1 cellular context compared by ENCODE assay signal in genomic region chr2:200944467-200945394, GRCh38.
TF ChIP-seq lines count a peak whose summit lies in the region.

No MANE protein-coding gene starts in this region.

TF ChIP-seq in HepG2, 621 proteins besides CTCF, POLR2A, EP300 and RAD21 (continues in another document):
- TF ChIP-seq ZBTB4 (CRISPR knock-in tag; IDR thresholded peaks at IDR 0.05; ENCODE audit: borderline replicate concordance) (0 out of 2 replicates have a peak, but pooled peaks have one; percentile 41), KDM3A (CRISPR knock-in tag; IDR thresholded peaks at IDR 0.05; ENCODE audit: low read depth) (no peak), CSRNP1 (CRISPR knock-in tag; IDR thresholded peaks at IDR 0.05) (no peak), ZBTB38 (CRISPR knock-in tag; IDR thresholded peaks at IDR 0.05) (peak; percentile 48; the same call in 1 of the 2 replicates), ZMYM2 (CRISPR knock-in tag; IDR thresholded peaks at IDR 0.05) (peak; percentile 57; the same call in 1 of the 2 replicates), SNRNP70 (IDR thresholded peaks at IDR 0.05; ENCODE audit: low read depth, low read length) (no peak), ELF4 (CRISPR knock-in tag; IDR thresholded peaks at IDR 0.05; ENCODE audit: borderline replicate concordance) (no peak), GPBP1L1 (CRISPR knock-in tag; IDR thresholded peaks at IDR 0.05) (no peak), FOXK1 (CRISPR knock-in tag; IDR thresholded peaks at IDR 0.05; ENCODE audit: borderline replicate concordance, low read depth) (peak; percentile 85; the same call in 1 of the 2 replicates), ZNF605 (CRISPR knock-in tag; IDR thresholded peaks at IDR 0.05) (0 out of 2 replicates have a peak, but pooled peaks have one; percentile 25), NCOR1 (IDR thresholded peaks at IDR 0.05; ENCODE audit: borderline replicate concordance, low read length) (peak; percentile 86; the same call in 1 of the 2 replicates), ZNF724P (CRISPR knock-in tag; IDR thresholded peaks at IDR 0.05; ENCODE audit: borderline replicate concordance) (0 out of 2 replicates have a peak, but pooled peaks have one; percentile 34), ZFP36L1 (CRISPR knock-in tag; IDR thresholded peaks at IDR 0.05) (peak; percentile 57; the same call in 1 of the 2 replicates), ZNF251 (CRISPR knock-in tag; IDR thresholded peaks at IDR 0.05) (no peak), CHD4 (IDR thresholded peaks at IDR 0.05; ENCODE audit: borderline replicate concordance, low read length) (0 out of 2 replicates have a peak, but pooled peaks have one; percentile 34), PATZ1 (CRISPR knock-in tag; IDR thresholded peaks at IDR 0.05) (no peak), YEATS2 (CRISPR knock-in tag; IDR thresholded peaks at IDR 0.05; ENCODE audit: borderline replicate concordance) (no peak), ZNF383 (CRISPR knock-in tag; IDR thresholded peaks at IDR 0.05; ENCODE audit: borderline replicate concordance) (0 out of 2 replicates have a peak, but pooled peaks have one; percentile 49), IRF2 (CRISPR knock-in tag; IDR thresholded peaks at IDR 0.05) (peak; percentile 53; the same call in 1 of the 2 replicates), NR2C2 (CRISPR knock-in tag; IDR thresholded peaks at IDR 0.05; ENCODE audit: borderline replicate concordance) (no peak), ZNF607 (CRISPR knock-in tag; IDR thresholded peaks at IDR 0.05; ENCODE audit: borderline replicate concordance) (no peak), FLYWCH1 (CRISPR knock-in tag; IDR thresholded peaks at IDR 0.05) (no peak), ZBTB33 (CRISPR knock-in tag; IDR thresholded peaks at IDR 0.05) (peak; percentile 68; the same call in 1 of the 2 replicates), ELF1 (CRISPR knock-in tag; IDR thresholded peaks at IDR 0.05) (no peak), SOX13 (IDR thresholded peaks at IDR 0.05) (no peak), SOX13 (CRISPR knock-in tag; conservative IDR thresholded peaks at IDR 0.05 in 1 of 2, IDR thresholded peaks at IDR 0.05 in 1 of 2) (peak in 1 of 2 experiments; percentile 68; a peak in 2 of 4 replicates), SP1 (IDR thresholded peaks at IDR 0.05) (no peak), SP1 (CRISPR knock-in tag; IDR thresholded peaks at IDR 0.05) (no peak), CC2D1A (CRISPR knock-in tag; IDR thresholded peaks at IDR 0.05) (no peak), ARNT2 (CRISPR knock-in tag; IDR thresholded peaks at IDR 0.05; ENCODE audit: low read depth) (0 out of 2 replicates have a peak, but pooled peaks have one; percentile 42), FOXO1 (CRISPR knock-in tag; IDR thresholded peaks at IDR 0.05) (0 out of 2 replicates have a peak, but pooled peaks have one; percentile 23), MXI1 (IDR thresholded peaks at IDR 0.05; ENCODE audit: borderline replicate concordance, low read depth, low read length) (0 out of 3 replicates have a peak, but pooled peaks have one; percentile 18), ISL2 (CRISPR knock-in tag; IDR thresholded peaks at IDR 0.05) (no peak), ZNF615 (CRISPR knock-in tag; IDR thresholded peaks at IDR 0.05; ENCODE audit: borderline replicate concordance) (no peak), RARA (CRISPR knock-in tag; IDR thresholded peaks at IDR 0.05) (peak; percentile 86), RAD51 (IDR thresholded peaks at IDR 0.05; ENCODE audit: borderline replicate concordance) (no peak), SPEN (CRISPR knock-in tag; IDR thresholded peaks at IDR 0.05; ENCODE audit: low read depth) (no peak), NRL (CRISPR knock-in tag; IDR thresholded peaks at IDR 0.05; ENCODE audit: borderline replicate concordance) (no peak), ZNF75D (CRISPR knock-in tag; IDR thresholded peaks at IDR 0.05; ENCODE audit: borderline replicate concordance) (no peak), NR2F1 (CRISPR knock-in tag; IDR thresholded peaks at IDR 0.05) (0 out of 4 replicates have a peak, but pooled peaks of 1 of the 2 experiments have one; percentile 50), TBX3 (IDR thresholded peaks at IDR 0.05; ENCODE audit: borderline replicate concordance) (0 out of 2 replicates have a peak, but pooled peaks have one; percentile 22)
- TF ChIP-seq, protein P1, sequence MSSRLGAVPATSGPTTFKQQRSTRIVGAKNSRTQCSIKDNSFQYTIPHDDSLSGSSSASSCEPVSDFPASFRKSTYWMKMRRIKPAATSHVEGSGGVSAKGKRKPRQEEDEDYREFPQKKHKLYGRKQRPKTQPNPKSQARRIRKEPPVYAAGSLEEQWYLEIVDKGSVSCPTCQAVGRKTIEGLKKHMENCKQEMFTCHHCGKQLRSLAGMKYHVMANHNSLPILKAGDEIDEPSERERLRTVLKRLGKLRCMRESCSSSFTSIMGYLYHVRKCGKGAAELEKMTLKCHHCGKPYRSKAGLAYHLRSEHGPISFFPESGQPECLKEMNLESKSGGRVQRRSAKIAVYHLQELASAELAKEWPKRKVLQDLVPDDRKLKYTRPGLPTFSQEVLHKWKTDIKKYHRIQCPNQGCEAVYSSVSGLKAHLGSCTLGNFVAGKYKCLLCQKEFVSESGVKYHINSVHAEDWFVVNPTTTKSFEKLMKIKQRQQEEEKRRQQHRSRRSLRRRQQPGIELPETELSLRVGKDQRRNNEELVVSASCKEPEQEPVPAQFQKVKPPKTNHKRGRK (CRISPR knock-in tag; IDR thresholded peaks at IDR 0.05), result no peak
- TF ChIP-seq, protein P2, sequence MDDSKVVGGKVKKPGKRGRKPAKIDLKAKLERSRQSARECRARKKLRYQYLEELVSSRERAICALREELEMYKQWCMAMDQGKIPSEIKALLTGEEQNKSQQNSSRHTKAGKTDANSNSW (CRISPR knock-in tag; IDR thresholded peaks at IDR 0.05; ENCODE audit: borderline replicate concordance), result 0 out of 2 replicates have a peak, but pooled peaks have one; percentile 65
- TF ChIP-seq, protein P3, sequence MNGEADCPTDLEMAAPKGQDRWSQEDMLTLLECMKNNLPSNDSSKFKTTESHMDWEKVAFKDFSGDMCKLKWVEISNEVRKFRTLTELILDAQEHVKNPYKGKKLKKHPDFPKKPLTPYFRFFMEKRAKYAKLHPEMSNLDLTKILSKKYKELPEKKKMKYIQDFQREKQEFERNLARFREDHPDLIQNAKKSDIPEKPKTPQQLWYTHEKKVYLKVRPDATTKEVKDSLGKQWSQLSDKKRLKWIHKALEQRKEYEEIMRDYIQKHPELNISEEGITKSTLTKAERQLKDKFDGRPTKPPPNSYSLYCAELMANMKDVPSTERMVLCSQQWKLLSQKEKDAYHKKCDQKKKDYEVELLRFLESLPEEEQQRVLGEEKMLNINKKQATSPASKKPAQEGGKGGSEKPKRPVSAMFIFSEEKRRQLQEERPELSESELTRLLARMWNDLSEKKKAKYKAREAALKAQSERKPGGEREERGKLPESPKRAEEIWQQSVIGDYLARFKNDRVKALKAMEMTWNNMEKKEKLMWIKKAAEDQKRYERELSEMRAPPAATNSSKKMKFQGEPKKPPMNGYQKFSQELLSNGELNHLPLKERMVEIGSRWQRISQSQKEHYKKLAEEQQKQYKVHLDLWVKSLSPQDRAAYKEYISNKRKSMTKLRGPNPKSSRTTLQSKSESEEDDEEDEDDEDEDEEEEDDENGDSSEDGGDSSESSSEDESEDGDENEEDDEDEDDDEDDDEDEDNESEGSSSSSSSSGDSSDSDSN (CRISPR knock-in tag; IDR thresholded peaks at IDR 0.05), result no peak
- TF ChIP-seq, protein P4, sequence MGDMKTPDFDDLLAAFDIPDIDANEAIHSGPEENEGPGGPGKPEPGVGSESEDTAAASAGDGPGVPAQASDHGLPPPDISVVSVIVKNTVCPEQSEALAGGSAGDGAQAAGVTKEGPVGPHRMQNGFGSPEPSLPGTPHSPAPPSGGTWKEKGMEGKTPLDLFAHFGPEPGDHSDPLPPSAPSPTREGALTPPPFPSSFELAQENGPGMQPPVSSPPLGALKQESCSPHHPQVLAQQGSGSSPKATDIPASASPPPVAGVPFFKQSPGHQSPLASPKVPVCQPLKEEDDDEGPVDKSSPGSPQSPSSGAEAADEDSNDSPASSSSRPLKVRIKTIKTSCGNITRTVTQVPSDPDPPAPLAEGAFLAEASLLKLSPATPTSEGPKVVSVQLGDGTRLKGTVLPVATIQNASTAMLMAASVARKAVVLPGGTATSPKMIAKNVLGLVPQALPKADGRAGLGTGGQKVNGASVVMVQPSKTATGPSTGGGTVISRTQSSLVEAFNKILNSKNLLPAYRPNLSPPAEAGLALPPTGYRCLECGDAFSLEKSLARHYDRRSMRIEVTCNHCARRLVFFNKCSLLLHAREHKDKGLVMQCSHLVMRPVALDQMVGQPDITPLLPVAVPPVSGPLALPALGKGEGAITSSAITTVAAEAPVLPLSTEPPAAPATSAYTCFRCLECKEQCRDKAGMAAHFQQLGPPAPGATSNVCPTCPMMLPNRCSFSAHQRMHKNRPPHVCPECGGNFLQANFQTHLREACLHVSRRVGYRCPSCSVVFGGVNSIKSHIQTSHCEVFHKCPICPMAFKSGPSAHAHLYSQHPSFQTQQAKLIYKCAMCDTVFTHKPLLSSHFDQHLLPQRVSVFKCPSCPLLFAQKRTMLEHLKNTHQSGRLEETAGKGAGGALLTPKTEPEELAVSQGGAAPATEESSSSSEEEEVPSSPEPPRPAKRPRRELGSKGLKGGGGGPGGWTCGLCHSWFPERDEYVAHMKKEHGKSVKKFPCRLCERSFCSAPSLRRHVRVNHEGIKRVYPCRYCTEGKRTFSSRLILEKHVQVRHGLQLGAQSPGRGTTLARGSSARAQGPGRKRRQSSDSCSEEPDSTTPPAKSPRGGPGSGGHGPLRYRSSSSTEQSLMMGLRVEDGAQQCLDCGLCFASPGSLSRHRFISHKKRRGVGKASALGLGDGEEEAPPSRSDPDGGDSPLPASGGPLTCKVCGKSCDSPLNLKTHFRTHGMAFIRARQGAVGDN (CRISPR knock-in tag; IDR thresholded peaks at IDR 0.05), result 0 out of 2 replicates have a peak, but pooled peaks have one; percentile 16
